In genomic region chr1:156805766-156806511, GRCh38 we compare ENCODE assay signal across 7 cellular contexts. TPM values are rescaled to one million over a fixed set of nuclear protein-coding genes. Genes with fewer than 3 reads are reported as not detected.
DNase-seq lines count a peak whose midpoint lies in the region; ATAC-seq lines count a peak whose summit lies in the region.
"Had no signal": no experiment of that assay in that cellular context is flagged by ENCODE, and none has a peak within 500 bp of the region (broad histone marks: within the 10 kb centered on the region; RNA-seq: fewer than 3 reads in every experiment).

No MANE protein-coding gene starts in this region.

- peak overlapping the region; percentile 72 for H3K27ac Mint-ChIP-seq in activated T-helper 1 cell treated with anti-CD3 and anti-CD28 coated beads, Interleukin-12 subunit alpha, Interleukin-12 subunit beta, Interleukin-2, Interleukin-4 antibody, amounts not matched to agents 30 ng/mL and 10 ng/mL and 1 ng/mL, durations not matched to agents 14 hours and 24 hours and 36 hours

- DNase-seq in DMS79 (lab: John Stamatoyannopoulos, UW) = peak; percentile 90
- no peak for DNase-seq in activated T-helper 1 cell treated with anti-CD3 and anti-CD28 coated beads, Interleukin-12 subunit alpha, Interleukin-12 subunit beta, Interleukin-2, Interleukin-4 antibody, amounts not matched to agents 30 ng/mL and 10 ng/mL and 1 ng/mL, durations not matched to agents 14 hours and 24 hours and 36 hours (ENCODE audit: low spot score)
- no peak for DNase-seq in OCI-M2 (lab: John Stamatoyannopoulos, UW; ENCODE audit: unreplicated experiment)
- no peak for DNase-seq in SW 1271 (lab: John Stamatoyannopoulos, UW)
- DNase-seq: stimulated activated CD4-positive, alpha-beta T cell treated with anti-CD3 and anti-CD28 coated beads, Interleukin-12 subunit alpha, Interleukin-12 subunit beta, amount 100 ng/mL, for 4 hours had no signal

- intact Hi-C loops in activated T-helper 1 cell treated with anti-CD3 and anti-CD28 coated beads, Interleukin-12 subunit alpha, Interleukin-12 subunit beta, Interleukin-2, Interleukin-4 antibody, amounts not matched to agents 30 ng/mL and 10 ng/mL and 1 ng/mL, durations not matched to agents 14 hours and 24 hours and 36 hours (cut with micrococcal nuclease) = no loop called here

- peaks cover 16% of the 10 kb centered on the region for H3K36me3 ChIP-seq in mesodermal cell (ENCODE audit: control insufficient read depth, insufficient read depth, low read length)

- ATAC-seq in HG03039 (IDR thresholded peaks at IDR 0.05; ENCODE audit: unreplicated experiment) = no peak

- peaks cover 8% of the 10 kb centered on the region for H3K4me1 ChIP-seq in mesodermal cell (ENCODE audit: control insufficient read depth, insufficient read depth, low read length, poor library complexity, severe bottlenecking)

- no peaks in the 10 kb centered on the region for H3K9me3 Mint-ChIP-seq in activated T-helper 1 cell treated with anti-CD3 and anti-CD28 coated beads, Interleukin-12 subunit alpha, Interleukin-12 subunit beta, Interleukin-2, Interleukin-4 antibody, amounts not matched to agents 30 ng/mL and 10 ng/mL and 1 ng/mL, durations not matched to agents 14 hours and 24 hours and 36 hours

- peaks cover 84% of the 10 kb centered on the region for H3K4me1 Mint-ChIP-seq in activated T-helper 1 cell treated with anti-CD3 and anti-CD28 coated beads, Interleukin-12 subunit alpha, Interleukin-12 subunit beta, Interleukin-2, Interleukin-4 antibody, amounts not matched to agents 30 ng/mL and 10 ng/mL and 1 ng/mL, durations not matched to agents 14 hours and 24 hours and 36 hours (ENCODE audit: low read depth)

- no peak overlapping the region for H3K4me3 Mint-ChIP-seq in activated T-helper 1 cell treated with anti-CD3 and anti-CD28 coated beads, Interleukin-12 subunit alpha, Interleukin-12 subunit beta, Interleukin-2, Interleukin-4 antibody, amounts not matched to agents 30 ng/mL and 10 ng/mL and 1 ng/mL, durations not matched to agents 14 hours and 24 hours and 36 hours

- H3K4me3 ChIP-seq in mesodermal cell (ENCODE audit: extremely low read depth, insufficient read depth, low read length, poor library complexity, severe bottlenecking) = no peak overlapping the region

- peak overlapping the region; percentile 5 for H3K27ac ChIP-seq in mesodermal cell (ENCODE audit: low read depth, low read length, severe bottlenecking)

- no peaks in the 10 kb centered on the region for H3K9me3 ChIP-seq in mesodermal cell (ENCODE audit: control insufficient read depth, low read length)

- peaks cover 56% of the 10 kb centered on the region for H3K36me3 Mint-ChIP-seq in activated T-helper 1 cell treated with anti-CD3 and anti-CD28 coated beads, Interleukin-12 subunit alpha, Interleukin-12 subunit beta, Interleukin-2, Interleukin-4 antibody, amounts not matched to agents 30 ng/mL and 10 ng/mL and 1 ng/mL, durations not matched to agents 14 hours and 24 hours and 36 hours (ENCODE audit: low read depth)

- WGBS in mesodermal cell (ENCODE audit: insufficient coverage in 2 of 2), 2 experiments = 95 to 100% methylated on average over 1 to 3 of the region's 3 CpGs

- no peaks in the 10 kb centered on the region for H3K27me3 Mint-ChIP-seq in activated T-helper 1 cell treated with anti-CD3 and anti-CD28 coated beads, Interleukin-12 subunit alpha, Interleukin-12 subunit beta, Interleukin-2, Interleukin-4 antibody, amounts not matched to agents 30 ng/mL and 10 ng/mL and 1 ng/mL, durations not matched to agents 14 hours and 24 hours and 36 hours (ENCODE audit: insufficient read depth)

RNA-seq across cellular contexts. Expression of gene SH2D2A, which starts 10.7 kb away (rescaled TPM):
- total RNA-seq in activated T-helper 1 cell treated with anti-CD3 and anti-CD28 coated beads, Interleukin-12 subunit alpha, Interleukin-12 subunit beta, Interleukin-2, Interleukin-4 antibody, amounts not matched to agents 30 ng/mL and 10 ng/mL and 1 ng/mL, durations not matched to agents 14 hours and 24 hours and 36 hours = 283 and 286 TPM in 2 replicates
- polyA plus RNA-seq in mesodermal cell (2013, experiment 1 of 2) = 1.5 TPM
- polyA plus RNA-seq in mesodermal cell (2013, experiment 2 of 2) = 1.5 TPM

RNA-seq across cellular contexts. Expression of gene PRCC, which starts 38.6 kb away (rescaled TPM):
- total RNA-seq in activated T-helper 1 cell treated with anti-CD3 and anti-CD28 coated beads, Interleukin-12 subunit alpha, Interleukin-12 subunit beta, Interleukin-2, Interleukin-4 antibody, amounts not matched to agents 30 ng/mL and 10 ng/mL and 1 ng/mL, durations not matched to agents 14 hours and 24 hours and 36 hours = 117 TPM in 2 replicates
- 88.8 TPM for polyA plus RNA-seq in mesodermal cell (2013, experiment 1 of 2)
- 79.1 TPM for polyA plus RNA-seq in mesodermal cell (2013, experiment 2 of 2)

RNA-seq across cellular contexts. Expression of gene INSRR, which starts 53.0 kb away (rescaled TPM):
- total RNA-seq in activated T-helper 1 cell treated with anti-CD3 and anti-CD28 coated beads, Interleukin-12 subunit alpha, Interleukin-12 subunit beta, Interleukin-2, Interleukin-4 antibody, amounts not matched to agents 30 ng/mL and 10 ng/mL and 1 ng/mL, durations not matched to agents 14 hours and 24 hours and 36 hours = 0.65 and 0.78 TPM in 2 replicates
- polyA plus RNA-seq in mesodermal cell (2013, experiment 1 of 2) = 0.18 TPM
- polyA plus RNA-seq in mesodermal cell (2013, experiment 2 of 2) = 0.10 TPM

RNA-seq across cellular contexts. Expression of gene HDGF, which starts 54.5 kb away (rescaled TPM):
- total RNA-seq in activated T-helper 1 cell treated with anti-CD3 and anti-CD28 coated beads, Interleukin-12 subunit alpha, Interleukin-12 subunit beta, Interleukin-2, Interleukin-4 antibody, amounts not matched to agents 30 ng/mL and 10 ng/mL and 1 ng/mL, durations not matched to agents 14 hours and 24 hours and 36 hours = 371 and 374 TPM in 2 replicates
- 265 TPM for polyA plus RNA-seq in mesodermal cell (2013, experiment 1 of 2)
- polyA plus RNA-seq in mesodermal cell (2013, experiment 2 of 2) = 248 TPM

RNA-seq across cellular contexts. Expression of gene NTRK1, which starts 54.7 kb away (rescaled TPM):
- total RNA-seq in activated T-helper 1 cell treated with anti-CD3 and anti-CD28 coated beads, Interleukin-12 subunit alpha, Interleukin-12 subunit beta, Interleukin-2, Interleukin-4 antibody, amounts not matched to agents 30 ng/mL and 10 ng/mL and 1 ng/mL, durations not matched to agents 14 hours and 24 hours and 36 hours = 49.1 and 49.8 TPM in 2 replicates
- polyA plus RNA-seq in mesodermal cell (2013, experiment 1 of 2) = 7.4 TPM
- 6.0 TPM for polyA plus RNA-seq in mesodermal cell (2013, experiment 2 of 2)
